ENCODE assay signal across 27 cellular contexts in genomic region chr16:11759997-11760396, GRCh38. TPM values are rescaled to one million over a fixed set of nuclear protein-coding genes. Genes with fewer than 3 reads are reported as not detected.
DNase-seq lines count a peak whose midpoint lies in the region; ATAC-seq and TF ChIP-seq lines count a peak whose summit lies in the region.
"Had no signal": no experiment of that assay in that cellular context is flagged by ENCODE, and none has a peak within 500 bp of the region (broad histone marks: within the 10 kb centered on the region; RNA-seq: fewer than 3 reads in every experiment).

No MANE protein-coding gene starts in this region.

- H3K9me3 ChIP-seq in CD4-positive, alpha-beta T cell (ENCODE audit: control insufficient read depth, low read length): no peaks in the 10 kb centered on the region
- no peaks in the 10 kb centered on the region for H3K9me3 ChIP-seq in T-helper 17 cell (ENCODE audit: control insufficient read depth, low read length, poor library complexity, severe bottlenecking)
- H3K9me3 ChIP-seq: ascending aorta, left ventricle myocardium inferior, right atrium auricular region, SJCRH30, thyroid gland had no signal

- no peaks in the 10 kb centered on the region for H3K27me3 Mint-ChIP-seq in activated T-cell treated with anti-CD3 and anti-CD28 coated beads, Interleukin-2, amount 50 U/mL, for 72 hours (ENCODE audit: low read depth)
- no peaks in the 10 kb centered on the region for H3K27me3 Mint-ChIP-seq in activated T-cell treated with anti-CD3 and anti-CD28 coated beads, Interleukin-2, amount 50 U/mL, for 4 hours (ENCODE audit: low read depth)
- no peaks in the 10 kb centered on the region for H3K27me3 Mint-ChIP-seq in CD4-positive, alpha-beta T cell
- H3K27me3 Mint-ChIP-seq in T-helper 17 cell (no peaks in the 10 kb centered on the region), osteocyte (ENCODE audit: unreplicated experiment) (no peaks in the 10 kb centered on the region)
- H3K27me3 Mint-ChIP-seq: activated naive CD8-positive, alpha-beta T cell treated with anti-CD3 and anti-CD28 coated beads, Interleukin-2, amount 10 ng/mL, durations not matched to agents 7 days and 5 days had no signal

- ATAC-seq in activated T-cell treated with anti-CD3 and anti-CD28 coated beads, Interleukin-2, amount 50 U/mL, for 72 hours (replicated peaks in 1 of 2): no peak
- no peak for ATAC-seq in activated T-cell treated with anti-CD3 and anti-CD28 coated beads, Interleukin-2, amount 50 U/mL, for 4 hours
- ATAC-seq in CD4-positive, alpha-beta T cell (ENCODE audit: poor library complexity): no peak
- ATAC-seq in T-helper 17 cell (peak; percentile 32), GM19023 (IDR thresholded peaks at IDR 0.05; ENCODE audit: unreplicated experiment) (no peak)
- ATAC-seq: stimulated activated naive CD8-positive, alpha-beta T cell treated with anti-CD3 and anti-CD28 coated beads, Interleukin-15, Interleukin-2, amounts not matched to agents 100 U/mL and 50 U/mL, for 24 hours had no signal

- DNase-seq in activated T-cell treated with anti-CD3 and anti-CD28 coated beads, Interleukin-2, amount 50 U/mL, for 72 hours: no peak
- no peak for DNase-seq in activated T-cell treated with anti-CD3 and anti-CD28 coated beads, Interleukin-2, amount 50 U/mL, for 4 hours
- no peak for DNase-seq in CD4-positive, alpha-beta T cell
- DNase-seq in T-helper 17 cell (no peak), osteocyte (ENCODE audit: extremely low spot score, unreplicated experiment) (no peak), SW 1271 (lab: John Stamatoyannopoulos, UW) (no peak), NCI-H2081 treated with DMSO at 0.1 percent for 48 hours (lab: John Stamatoyannopoulos, UW) (no peak)
- DNase-seq: activated CD4-positive, alpha-beta T cell treated with anti-CD3 and anti-CD28 coated beads, Interleukin-2, amount 50 U/mL, for 48 hours; activated CD4-positive, CD25-positive, alpha-beta regulatory T cell treated with anti-CD3 and anti-CD28 coated beads, Interleukin-2, amount 50 U/mL, for 72 hours; activated CD8-positive, alpha-beta memory T cell treated with anti-CD3 and anti-CD28 coated beads, Interleukin-2, amount 50 U/mL, for 48 hours; activated effector memory CD4-positive, alpha-beta T cell treated with Interleukin-2 at 50 U/mL for 16 hours; activated naive CD8-positive, alpha-beta T cell treated with anti-CD3 and anti-CD28 coated beads, Interleukin-2, amount 10 ng/mL, durations not matched to agents 7 days and 5 days; DMS153; erythroblast; HCEC 1CT; left ventricle myocardium inferior; MM.1S; NCI-H345; posterior cingulate gyrus; SJCRH30; stimulated activated naive CD8-positive, alpha-beta T cell treated with anti-CD3 and anti-CD28 coated beads, Interleukin-15, Interleukin-2, amounts not matched to agents 100 U/mL and 50 U/mL, for 24 hours; thyroid gland had no signal

- no peaks in the 10 kb centered on the region for H3K9me3 Mint-ChIP-seq in activated T-cell treated with anti-CD3 and anti-CD28 coated beads, Interleukin-2, amount 50 U/mL, for 72 hours
- no peaks in the 10 kb centered on the region for H3K9me3 Mint-ChIP-seq in activated T-cell treated with anti-CD3 and anti-CD28 coated beads, Interleukin-2, amount 50 U/mL, for 4 hours
- no peaks in the 10 kb centered on the region for H3K9me3 Mint-ChIP-seq in CD4-positive, alpha-beta T cell
- no peaks in the 10 kb centered on the region for H3K9me3 Mint-ChIP-seq in osteocyte (ENCODE audit: unreplicated experiment)
- H3K9me3 Mint-ChIP-seq: activated naive CD8-positive, alpha-beta T cell treated with anti-CD3 and anti-CD28 coated beads, Interleukin-2, amount 10 ng/mL, durations not matched to agents 7 days and 5 days had no signal

- H3K4me3 Mint-ChIP-seq in activated T-cell treated with anti-CD3 and anti-CD28 coated beads, Interleukin-2, amount 50 U/mL, for 72 hours: no peak overlapping the region
- no peak overlapping the region for H3K4me3 Mint-ChIP-seq in activated T-cell treated with anti-CD3 and anti-CD28 coated beads, Interleukin-2, amount 50 U/mL, for 4 hours
- H3K4me3 Mint-ChIP-seq in CD4-positive, alpha-beta T cell: no peak overlapping the region
- H3K4me3 Mint-ChIP-seq in T-helper 17 cell (no peak overlapping the region), osteocyte (ENCODE audit: unreplicated experiment) (no peak overlapping the region)
- H3K4me3 Mint-ChIP-seq: activated naive CD8-positive, alpha-beta T cell treated with anti-CD3 and anti-CD28 coated beads, Interleukin-2, amount 10 ng/mL, durations not matched to agents 7 days and 5 days had no signal

- no peak for TF ChIP-seq CTCF in CD4-positive, alpha-beta T cell (IDR thresholded peaks at IDR 0.05)
- no peak for TF ChIP-seq CTCF in osteocyte (IDR thresholded peaks at IDR 0.05)

- H3K4me1 Mint-ChIP-seq in activated T-cell treated with anti-CD3 and anti-CD28 coated beads, Interleukin-2, amount 50 U/mL, for 72 hours (ENCODE audit: low read depth): no peaks in the 10 kb centered on the region
- H3K4me1 Mint-ChIP-seq in activated T-cell treated with anti-CD3 and anti-CD28 coated beads, Interleukin-2, amount 50 U/mL, for 4 hours (ENCODE audit: low read depth): peaks cover 2% of the 10 kb centered on the region
- H3K4me1 Mint-ChIP-seq in CD4-positive, alpha-beta T cell (ENCODE audit: low read depth): no peaks in the 10 kb centered on the region
- H3K4me1 Mint-ChIP-seq in T-helper 17 cell (peaks cover 4% of the 10 kb centered on the region), osteocyte (ENCODE audit: unreplicated experiment) (peaks cover 44% of the 10 kb centered on the region)
- H3K4me1 Mint-ChIP-seq: activated naive CD8-positive, alpha-beta T cell treated with anti-CD3 and anti-CD28 coated beads, Interleukin-2, amount 10 ng/mL, durations not matched to agents 7 days and 5 days had no signal

- no peak overlapping the region for H3K27ac ChIP-seq in CD4-positive, alpha-beta T cell (ENCODE audit: low read depth, low read length)
- H3K27ac ChIP-seq: ascending aorta, HL-60, KMS-11, left ventricle myocardium inferior, right atrium auricular region, SJCRH30 had no signal

- intact Hi-C loops in CD4-positive, alpha-beta T cell (cut with DNase I, micrococcal nuclease): no loop called here

- POLR2A ChIA-PET in CD4-positive, alpha-beta T cell (lab: Charles Lee): interaction anchor here (1.6 kb wide), 1 partner anchor 16 kb away, joined by 4 read pairs; no protein-coding TSS in a partner anchor

- CTCF ChIA-PET in CD4-positive, alpha-beta T cell (lab: Charles Lee): interaction anchor here (2.2 kb wide), 1 partner anchor 37 kb away, joined by 8 read pairs; the partner anchor contains the start of gene ZC3H7A

- no peaks in the 10 kb centered on the region for H3K27me3 ChIP-seq in CD4-positive, alpha-beta T cell (ENCODE audit: control insufficient read depth, insufficient read depth, low read length)
- H3K27me3 ChIP-seq: ascending aorta, right atrium auricular region, SJCRH30, thyroid gland had no signal

- H3K36me3 Mint-ChIP-seq in activated T-cell treated with anti-CD3 and anti-CD28 coated beads, Interleukin-2, amount 50 U/mL, for 72 hours (ENCODE audit: insufficient read depth in 2 of 2): peaks cover 13 to 46% of the 10 kb centered on the region in 2 donors
- H3K36me3 Mint-ChIP-seq in activated T-cell treated with anti-CD3 and anti-CD28 coated beads, Interleukin-2, amount 50 U/mL, for 4 hours (ENCODE audit: insufficient read depth): peaks cover 63% of the 10 kb centered on the region
- H3K36me3 Mint-ChIP-seq in CD4-positive, alpha-beta T cell (ENCODE audit: low read depth): peaks cover 89% of the 10 kb centered on the region
- peaks cover 14% of the 10 kb centered on the region for H3K36me3 Mint-ChIP-seq in T-helper 17 cell (ENCODE audit: low read depth)
- H3K36me3 Mint-ChIP-seq in osteocyte (ENCODE audit: unreplicated experiment): peaks cover 72% of the 10 kb centered on the region

- H3K27ac Mint-ChIP-seq in activated T-cell treated with anti-CD3 and anti-CD28 coated beads, Interleukin-2, amount 50 U/mL, for 72 hours: peak overlapping the region; percentile 23
- peak overlapping the region; percentile 33 for H3K27ac Mint-ChIP-seq in CD4-positive, alpha-beta T cell
- H3K27ac Mint-ChIP-seq in T-helper 17 cell: peak overlapping the region; percentile 76
- peak overlapping the region; percentile 28 for H3K27ac Mint-ChIP-seq in osteocyte (ENCODE audit: unreplicated experiment)
- H3K27ac Mint-ChIP-seq: activated naive CD8-positive, alpha-beta T cell treated with anti-CD3 and anti-CD28 coated beads, Interleukin-2, amount 10 ng/mL, durations not matched to agents 7 days and 5 days had no signal

RNA-seq across cellular contexts. Expression of gene TXNDC11, which starts 17.3 kb away (rescaled TPM):
- total RNA-seq in activated T-cell treated with anti-CD3 and anti-CD28 coated beads, Interleukin-2, amount 50 U/mL, for 72 hours: 10 to 100 TPM; 34.7 to 41.5 TPM
- 10 to 100 TPM; 34.3 to 39.0 (median 35.5) TPM for total RNA-seq in activated T-cell treated with anti-CD3 and anti-CD28 coated beads, Interleukin-2, amount 50 U/mL, for 4 hours
- total RNA-seq in CD4-positive, alpha-beta T cell: 100 to 1,000 TPM; 111 to 112 TPM
- total RNA-seq in T-helper 17 cell (100 to 1,000 TPM in 1 of 2 donors, 10 to 100 TPM in 1; 87.5 to 103 TPM), osteocyte (31.9 and 32.3 TPM in 2 replicates)

RNA-seq across cellular contexts. Expression of gene ZC3H7A, which starts 37.1 kb away (rescaled TPM):
- total RNA-seq in activated T-cell treated with anti-CD3 and anti-CD28 coated beads, Interleukin-2, amount 50 U/mL, for 72 hours: 100 to 1,000 TPM in 1 of 2 donors, 10 to 100 TPM in 1; 96.3 to 105 TPM
- total RNA-seq in activated T-cell treated with anti-CD3 and anti-CD28 coated beads, Interleukin-2, amount 50 U/mL, for 4 hours: 10 to 100 TPM; 33.3 to 39.7 (median 38.4) TPM
- total RNA-seq in CD4-positive, alpha-beta T cell: 100 to 1,000 TPM; 131 to 143 TPM
- 100 to 1,000 TPM; 111 to 117 TPM for total RNA-seq in T-helper 17 cell
- 69.6 and 79.6 TPM in 2 replicates for total RNA-seq in osteocyte

Comparison
In these comparisons a context has a peak if more than half of its experiments do, and no peak if none do; other contexts are left out.
1. H3K27ac Mint-ChIP-seq: peak in every context shown above with its lines; median percentile 76 in T-helper 17 cell; 33 in CD4-positive, alpha-beta T cell; 28 in osteocyte; 23 in activated T-cell treated with anti-CD3 and anti-CD28 coated beads, Interleukin-2, amount 50 U/mL, for 72 hours.